1 cellular context compared by ENCODE assay signal in the genomic region with DNA sequence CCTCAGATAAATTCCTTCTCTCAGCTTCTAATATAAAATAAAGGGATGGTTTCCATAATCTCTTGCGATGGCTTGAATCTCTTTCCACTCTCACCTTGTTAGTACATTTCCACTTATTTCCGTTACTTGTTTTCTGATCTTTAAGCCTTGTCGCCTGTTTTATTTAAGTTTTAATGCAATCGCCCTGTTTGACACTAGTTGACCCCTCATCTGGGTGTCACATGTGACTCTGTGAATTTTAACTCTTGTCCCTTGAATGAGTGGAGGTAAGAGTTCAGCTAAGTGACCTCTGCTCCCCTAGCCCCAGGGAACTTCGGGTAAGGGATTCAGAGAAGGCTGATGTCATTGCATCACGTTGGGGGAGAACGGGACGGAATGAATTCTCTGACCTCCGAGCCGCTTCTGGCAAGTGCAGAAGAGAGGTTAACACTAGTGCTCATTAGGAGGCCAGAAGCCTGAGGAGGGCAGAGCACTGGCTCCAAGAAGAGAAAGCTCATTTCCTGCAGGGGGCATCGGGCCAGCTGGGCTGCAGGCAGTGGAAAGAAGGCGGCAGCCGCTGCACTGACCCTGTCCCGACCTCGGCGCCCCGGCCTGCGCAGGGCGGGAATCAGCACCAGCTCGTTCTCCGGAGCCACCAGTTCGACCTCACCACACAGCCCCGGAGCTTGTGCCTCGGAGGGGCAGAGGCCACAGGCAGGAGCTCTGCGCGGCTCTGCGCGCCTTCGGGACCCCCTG.
TF ChIP-seq lines count a peak whose summit lies in the region.

No MANE protein-coding gene starts in this region.

TF ChIP-seq in IMR-90, 13 proteins besides CTCF, POLR2A, EP300 and RAD21:
- TF ChIP-seq FOS (IDR thresholded peaks at IDR 0.05; ENCODE audit: low read depth, low read length): no peak
- no peak for TF ChIP-seq MXI1 (IDR thresholded peaks at IDR 0.05; ENCODE audit: borderline replicate concordance, low read depth, low read length)
- no peak for TF ChIP-seq RFX5 (IDR thresholded peaks at IDR 0.05; ENCODE audit: low read depth, low read length)
- peak; percentile 27; the same call in 1 of the 2 replicates for TF ChIP-seq SMC3 (IDR thresholded peaks at IDR 0.05; ENCODE audit: low read depth, low read length)
- TF ChIP-seq, protein P1, sequence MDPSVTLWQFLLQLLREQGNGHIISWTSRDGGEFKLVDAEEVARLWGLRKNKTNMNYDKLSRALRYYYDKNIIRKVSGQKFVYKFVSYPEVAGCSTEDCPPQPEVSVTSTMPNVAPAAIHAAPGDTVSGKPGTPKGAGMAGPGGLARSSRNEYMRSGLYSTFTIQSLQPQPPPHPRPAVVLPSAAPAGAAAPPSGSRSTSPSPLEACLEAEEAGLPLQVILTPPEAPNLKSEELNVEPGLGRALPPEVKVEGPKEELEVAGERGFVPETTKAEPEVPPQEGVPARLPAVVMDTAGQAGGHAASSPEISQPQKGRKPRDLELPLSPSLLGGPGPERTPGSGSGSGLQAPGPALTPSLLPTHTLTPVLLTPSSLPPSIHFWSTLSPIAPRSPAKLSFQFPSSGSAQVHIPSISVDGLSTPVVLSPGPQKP (IDR thresholded peaks at IDR 0.05; ENCODE audit: borderline replicate concordance, low read depth, low read length): no peak
- peak; percentile 57; the same call in 1 of the 2 replicates for TF ChIP-seq CEBPB (IDR thresholded peaks at IDR 0.05; ENCODE audit: low read depth, low read length)
- no peak for TF ChIP-seq MAFK (IDR thresholded peaks at IDR 0.05; ENCODE audit: low read depth, low read length)
- TF ChIP-seq, protein P2, sequence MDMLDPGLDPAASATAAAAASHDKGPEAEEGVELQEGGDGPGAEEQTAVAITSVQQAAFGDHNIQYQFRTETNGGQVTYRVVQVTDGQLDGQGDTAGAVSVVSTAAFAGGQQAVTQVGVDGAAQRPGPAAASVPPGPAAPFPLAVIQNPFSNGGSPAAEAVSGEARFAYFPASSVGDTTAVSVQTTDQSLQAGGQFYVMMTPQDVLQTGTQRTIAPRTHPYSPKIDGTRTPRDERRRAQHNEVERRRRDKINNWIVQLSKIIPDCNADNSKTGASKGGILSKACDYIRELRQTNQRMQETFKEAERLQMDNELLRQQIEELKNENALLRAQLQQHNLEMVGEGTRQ (IDR thresholded peaks at IDR 0.05; ENCODE audit: low read depth, low read length): no peak
- TF ChIP-seq BHLHE40 (IDR thresholded peaks at IDR 0.05; ENCODE audit: low read depth, low read length): no peak
- no peak for TF ChIP-seq MAZ (IDR thresholded peaks at IDR 0.05; ENCODE audit: borderline replicate concordance, low read depth, low read length)
- no peak for TF ChIP-seq CHD1 (IDR thresholded peaks at IDR 0.05; ENCODE audit: low read depth, low read length)
